In genomic region chr14:102524026-102524450, GRCh38 we compare ENCODE assay signal across 8 cellular contexts.
DNase-seq lines count a peak whose midpoint lies in the region; ATAC-seq and TF ChIP-seq lines count a peak whose summit lies in the region.

No MANE protein-coding gene starts in this region.

- TF ChIP-seq CTCF in C4-2B (conservative IDR thresholded peaks at IDR 0.05), result 0 out of 2 replicates have a peak, but pooled peaks have one; percentile 23

- H3K9me3 ChIP-seq in adipocyte (ENCODE audit: control insufficient read depth, low read length) (no peaks in the 10 kb centered on the region), muscle layer of colon (ENCODE audit: low read length) (no peaks in the 10 kb centered on the region)

- ATAC-seq in HG02642 (IDR thresholded peaks at IDR 0.05; ENCODE audit: poor library complexity, unreplicated experiment) (peak; percentile 7), GM21786 (IDR thresholded peaks at IDR 0.05; ENCODE audit: unreplicated experiment) (no peak)

- H3K4me3 ChIP-seq in adipocyte (ENCODE audit: low read length) (peak overlapping the region; percentile 86), muscle layer of colon (ENCODE audit: low read depth in 1 of 2, low read length in 2 of 2) (peak overlapping the region; percentile 32 to 90)

- H3K4me1 ChIP-seq in adipocyte (ENCODE audit: control insufficient read depth, insufficient read depth, low read length), result peaks cover 12% of the 10 kb centered on the region
- H3K4me1 ChIP-seq in muscle layer of colon (ENCODE audit: insufficient read depth, low read length), result peaks cover 9% of the 10 kb centered on the region

- peak overlapping the region; percentile 64 for H3K9ac ChIP-seq in adipocyte (ENCODE audit: low read length)
- H3K9ac ChIP-seq in muscle layer of colon (ENCODE audit: low read length), result no peak overlapping the region

- H3K27me3 ChIP-seq in adipocyte (replicated peaks; ENCODE audit: control insufficient read depth, insufficient read depth, low read length) (no peaks in the 10 kb centered on the region), muscle layer of colon (ENCODE audit: control insufficient read depth in 1 of 2, insufficient read depth in 2 of 2, low read length in 2 of 2) (no peaks in the 10 kb centered on the region)

- H3K27ac ChIP-seq in C4-2B, result peak overlapping the region; percentile 72; the same call in 1 of the 2 replicates
- H3K27ac ChIP-seq in muscle layer of colon (ENCODE audit: low read depth, low read length), result peak overlapping the region; percentile 93

- DNase-seq in adipocyte (ENCODE audit: low read depth), result no peak
- no peak for DNase-seq in amygdala (lab: John Stamatoyannopoulos, UW)
- DNase-seq in SIG-M5 (lab: John Stamatoyannopoulos, UW), result no peak
- DNase-seq in HUDEP-2 (lab: John Stamatoyannopoulos, UW; ENCODE audit: unreplicated experiment in 76 of 76), result no peak

- no peaks in the 10 kb centered on the region for H3K36me3 ChIP-seq in adipocyte (ENCODE audit: control insufficient read depth, insufficient read depth, low read length, severe bottlenecking)
- no peaks in the 10 kb centered on the region for H3K36me3 ChIP-seq in muscle layer of colon (ENCODE audit: insufficient read depth, low read length)
